In genomic region chr22:41106122-41106968, GRCh38 we compare ENCODE assay signal across 1 cellular context.
TF ChIP-seq lines count a peak whose summit lies in the region.

No MANE protein-coding gene starts in this region.

TF ChIP-seq in HepG2, 621 proteins besides CTCF, POLR2A, EP300 and RAD21 (continued from another document and continues in another):
- TF ChIP-seq, protein P1, sequence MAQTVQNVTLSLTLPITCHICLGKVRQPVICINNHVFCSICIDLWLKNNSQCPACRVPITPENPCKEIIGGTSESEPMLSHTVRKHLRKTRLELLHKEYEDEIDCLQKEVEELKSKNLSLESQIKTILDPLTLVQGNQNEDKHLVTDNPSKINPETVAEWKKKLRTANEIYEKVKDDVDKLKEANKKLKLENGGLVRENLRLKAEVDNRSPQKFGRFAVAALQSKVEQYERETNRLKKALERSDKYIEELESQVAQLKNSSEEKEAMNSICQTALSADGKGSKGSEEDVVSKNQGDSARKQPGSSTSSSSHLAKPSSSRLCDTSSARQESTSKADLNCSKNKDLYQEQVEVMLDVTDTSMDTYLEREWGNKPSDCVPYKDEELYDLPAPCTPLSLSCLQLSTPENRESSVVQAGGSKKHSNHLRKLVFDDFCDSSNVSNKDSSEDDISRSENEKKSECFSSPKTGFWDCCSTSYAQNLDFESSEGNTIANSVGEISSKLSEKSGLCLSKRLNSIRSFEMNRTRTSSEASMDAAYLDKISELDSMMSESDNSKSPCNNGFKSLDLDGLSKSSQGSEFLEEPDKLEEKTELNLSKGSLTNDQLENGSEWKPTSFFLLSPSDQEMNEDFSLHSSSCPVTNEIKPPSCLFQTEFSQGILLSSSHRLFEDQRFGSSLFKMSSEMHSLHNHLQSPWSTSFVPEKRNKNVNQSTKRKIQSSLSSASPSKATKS (CRISPR knock-in tag; IDR thresholded peaks at IDR 0.05), result no peak
- TF ChIP-seq SAP130 (CRISPR knock-in tag; IDR thresholded peaks at IDR 0.05; ENCODE audit: low read depth) (peak; percentile 70), HOXA5 (CRISPR knock-in tag; IDR thresholded peaks at IDR 0.05) (no peak), REL (CRISPR knock-in tag; conservative IDR thresholded peaks at IDR 0.05) (no peak), ELF1 (CRISPR knock-in tag; IDR thresholded peaks at IDR 0.05) (no peak), NR2F2 (IDR thresholded peaks at IDR 0.05; ENCODE audit: borderline replicate concordance, low read depth) (no peak), NR3C1 (CRISPR knock-in tag; IDR thresholded peaks at IDR 0.05) (no peak), ZNF792 (CRISPR knock-in tag; IDR thresholded peaks at IDR 0.05) (no peak), TFAP4 (IDR thresholded peaks at IDR 0.05; ENCODE audit: borderline replicate concordance, low read depth) (no peak), FOXC1 (CRISPR knock-in tag; IDR thresholded peaks at IDR 0.05; ENCODE audit: borderline replicate concordance) (no peak), KDM5A (IDR thresholded peaks at IDR 0.05; ENCODE audit: borderline replicate concordance, low read length) (no peak; the same call in 1 of the 2 replicates), ZNF530 (CRISPR knock-in tag; IDR thresholded peaks at IDR 0.05; ENCODE audit: low read depth) (no peak), ZNF589 (CRISPR knock-in tag; conservative IDR thresholded peaks at IDR 0.05) (no peak), REPIN1 (CRISPR knock-in tag; IDR thresholded peaks at IDR 0.05; ENCODE audit: borderline replicate concordance, low read depth) (no peak), RBM39 (IDR thresholded peaks at IDR 0.05; ENCODE audit: low read depth, low read length, poor library complexity, severe bottlenecking) (no peak), FOXJ3 (CRISPR knock-in tag; IDR thresholded peaks at IDR 0.05; ENCODE audit: borderline replicate concordance) (no peak), NFYB (CRISPR knock-in tag; IDR thresholded peaks at IDR 0.05) (no peak), SOX5 (CRISPR knock-in tag; IDR thresholded peaks at IDR 0.05; ENCODE audit: borderline replicate concordance) (0 out of 2 replicates have a peak, but pooled peaks have one; percentile 9), ATF1 (CRISPR knock-in tag; IDR thresholded peaks at IDR 0.05) (no peak), ZNF124 (CRISPR knock-in tag; IDR thresholded peaks at IDR 0.05) (no peak), MED8 (CRISPR knock-in tag; IDR thresholded peaks at IDR 0.05; ENCODE audit: insufficient replicate concordance) (no peak), ZNF484 (CRISPR knock-in tag; IDR thresholded peaks at IDR 0.05; ENCODE audit: borderline replicate concordance, low read depth) (no peak), GATAD1 (CRISPR knock-in tag; IDR thresholded peaks at IDR 0.05) (no peak), ZSCAN20 (CRISPR knock-in tag; IDR thresholded peaks at IDR 0.05; ENCODE audit: borderline replicate concordance) (no peak), SP4 (CRISPR knock-in tag; IDR thresholded peaks at IDR 0.05) (no peak), ZNF282 (IDR thresholded peaks at IDR 0.05; ENCODE audit: partially characterized antibody) (no peak), KAT8 (CRISPR knock-in tag; IDR thresholded peaks at IDR 0.05) (no peak), ZNF451 (CRISPR knock-in tag; IDR thresholded peaks at IDR 0.05) (no peak), TCF12 (IDR thresholded peaks at IDR 0.05) (no peak), TCF12 (CRISPR knock-in tag; IDR thresholded peaks at IDR 0.05) (no peak), SYNCRIP (IDR thresholded peaks at IDR 0.05; ENCODE audit: insufficient read depth, low read depth, low read length) (no peak), RFXAP (CRISPR knock-in tag; IDR thresholded peaks at IDR 0.05; ENCODE audit: borderline replicate concordance) (no peak), ZNF775 (CRISPR knock-in tag; IDR thresholded peaks at IDR 0.05; ENCODE audit: borderline replicate concordance) (no peak), PPARG (CRISPR knock-in tag; conservative IDR thresholded peaks at IDR 0.05) (no peak), DPF2 (CRISPR knock-in tag; IDR thresholded peaks at IDR 0.05; ENCODE audit: borderline replicate concordance, low read depth) (0 out of 2 replicates have a peak, but pooled peaks have one; percentile 36), ZNF326 (CRISPR knock-in tag; IDR thresholded peaks at IDR 0.05; ENCODE audit: borderline replicate concordance) (no peak), SMAD9 (CRISPR knock-in tag; IDR thresholded peaks at IDR 0.05) (no peak), ZNF644 (CRISPR knock-in tag; IDR thresholded peaks at IDR 0.05; ENCODE audit: low read depth) (peak; percentile 43; the same call in 1 of the 2 replicates), ZNF430 (CRISPR knock-in tag; IDR thresholded peaks at IDR 0.05) (no peak), ZNF567 (CRISPR knock-in tag; IDR thresholded peaks at IDR 0.05; ENCODE audit: borderline replicate concordance) (no peak), KLF9 (CRISPR knock-in tag; IDR thresholded peaks at IDR 0.05; ENCODE audit: low read depth) (no peak), EZH2 (conservative IDR thresholded peaks at IDR 0.05; ENCODE audit: low read depth, low read length) (no peak), NFKB2 (CRISPR knock-in tag; IDR thresholded peaks at IDR 0.05; ENCODE audit: borderline replicate concordance) (no peak), ZBTB10 (CRISPR knock-in tag; IDR thresholded peaks at IDR 0.05; ENCODE audit: borderline replicate concordance) (no peak), XBP1 (CRISPR knock-in tag; IDR thresholded peaks at IDR 0.05) (no peak), ZNF572 (CRISPR knock-in tag; IDR thresholded peaks at IDR 0.05) (no peak), ZNF501 (CRISPR knock-in tag; IDR thresholded peaks at IDR 0.05) (no peak), ARNTL (CRISPR knock-in tag; IDR thresholded peaks at IDR 0.05) (no peak; the same call in 1 of the 2 replicates), ZFP82 (CRISPR knock-in tag; IDR thresholded peaks at IDR 0.05; ENCODE audit: borderline replicate concordance) (no peak), ZNF710 (CRISPR knock-in tag; IDR thresholded peaks at IDR 0.05; ENCODE audit: borderline replicate concordance) (0 out of 2 replicates have a peak, but pooled peaks have one; percentile 40), ETV6 (CRISPR knock-in tag; conservative IDR thresholded peaks at IDR 0.05) (no peak), JUND (CRISPR knock-in tag; IDR thresholded peaks at IDR 0.05) (no peak), SOX13 (IDR thresholded peaks at IDR 0.05) (no peak), SOX13 (CRISPR knock-in tag; conservative IDR thresholded peaks at IDR 0.05 in 1 of 2, IDR thresholded peaks at IDR 0.05 in 1 of 2) (no peak; a peak in 1 of 4 replicates)
- TF ChIP-seq, protein P2, sequence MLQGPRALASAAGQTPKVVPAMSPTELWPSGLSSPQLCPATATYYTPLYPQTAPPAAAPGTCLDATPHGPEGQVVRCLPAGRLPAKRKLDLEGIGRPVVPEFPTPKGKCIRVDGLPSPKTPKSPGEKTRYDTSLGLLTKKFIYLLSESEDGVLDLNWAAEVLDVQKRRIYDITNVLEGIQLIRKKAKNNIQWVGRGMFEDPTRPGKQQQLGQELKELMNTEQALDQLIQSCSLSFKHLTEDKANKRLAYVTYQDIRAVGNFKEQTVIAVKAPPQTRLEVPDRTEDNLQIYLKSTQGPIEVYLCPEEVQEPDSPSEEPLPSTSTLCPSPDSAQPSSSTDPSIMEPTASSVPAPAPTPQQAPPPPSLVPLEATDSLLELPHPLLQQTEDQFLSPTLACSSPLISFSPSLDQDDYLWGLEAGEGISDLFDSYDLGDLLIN (CRISPR knock-in tag; IDR thresholded peaks at IDR 0.05; ENCODE audit: borderline replicate concordance), result no peak
- TF ChIP-seq, protein P3, sequence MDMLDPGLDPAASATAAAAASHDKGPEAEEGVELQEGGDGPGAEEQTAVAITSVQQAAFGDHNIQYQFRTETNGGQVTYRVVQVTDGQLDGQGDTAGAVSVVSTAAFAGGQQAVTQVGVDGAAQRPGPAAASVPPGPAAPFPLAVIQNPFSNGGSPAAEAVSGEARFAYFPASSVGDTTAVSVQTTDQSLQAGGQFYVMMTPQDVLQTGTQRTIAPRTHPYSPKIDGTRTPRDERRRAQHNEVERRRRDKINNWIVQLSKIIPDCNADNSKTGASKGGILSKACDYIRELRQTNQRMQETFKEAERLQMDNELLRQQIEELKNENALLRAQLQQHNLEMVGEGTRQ (IDR thresholded peaks at IDR 0.05; ENCODE audit: low read depth, low read length), result no peak
- TF ChIP-seq, protein P3 (CRISPR knock-in tag; IDR thresholded peaks at IDR 0.05; ENCODE audit: borderline replicate concordance), result no peak
- TF ChIP-seq, protein P4, sequence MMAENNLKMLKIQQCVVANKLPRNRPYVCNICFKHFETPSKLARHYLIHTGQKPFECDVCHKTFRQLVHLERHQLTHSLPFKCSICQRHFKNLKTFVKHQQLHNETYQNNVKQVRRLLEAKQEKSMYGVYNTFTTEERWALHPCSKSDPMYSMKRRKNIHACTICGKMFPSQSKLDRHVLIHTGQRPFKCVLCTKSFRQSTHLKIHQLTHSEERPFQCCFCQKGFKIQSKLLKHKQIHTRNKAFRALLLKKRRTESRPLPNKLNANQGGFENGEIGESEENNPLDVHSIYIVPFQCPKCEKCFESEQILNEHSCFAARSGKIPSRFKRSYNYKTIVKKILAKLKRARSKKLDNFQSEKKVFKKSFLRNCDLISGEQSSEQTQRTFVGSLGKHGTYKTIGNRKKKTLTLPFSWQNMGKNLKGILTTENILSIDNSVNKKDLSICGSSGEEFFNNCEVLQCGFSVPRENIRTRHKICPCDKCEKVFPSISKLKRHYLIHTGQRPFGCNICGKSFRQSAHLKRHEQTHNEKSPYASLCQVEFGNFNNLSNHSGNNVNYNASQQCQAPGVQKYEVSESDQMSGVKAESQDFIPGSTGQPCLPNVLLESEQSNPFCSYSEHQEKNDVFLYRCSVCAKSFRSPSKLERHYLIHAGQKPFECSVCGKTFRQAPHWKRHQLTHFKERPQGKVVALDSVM (CRISPR knock-in tag; IDR thresholded peaks at IDR 0.05), result peak; percentile 42; the same call in 1 of the 2 replicates
